9 cellular contexts compared by ENCODE assay signal in genomic region chr11:59822989-59823566, GRCh38. TPM values are rescaled to one million over a fixed set of nuclear protein-coding genes. Genes with fewer than 3 reads are reported as not detected.
DNase-seq lines count a peak whose midpoint lies in the region; ATAC-seq, FAIRE-seq and TF ChIP-seq lines count a peak whose summit lies in the region.
"Had no signal": no experiment of that assay in that cellular context is flagged by ENCODE, and none has a peak within 500 bp of the region (broad histone marks: within the 10 kb centered on the region; RNA-seq: fewer than 3 reads in every experiment).

No MANE protein-coding gene starts in this region.

- no peak overlapping the region for H3K27ac ChIP-seq in astrocyte (ENCODE audit: low read depth, low read length)

- no peaks in the 10 kb centered on the region for H3K36me3 Mint-ChIP-seq in astrocyte (ENCODE audit: low read depth, unreplicated experiment)

- no peaks in the 10 kb centered on the region for H3K27me3 ChIP-seq in astrocyte (ENCODE audit: insufficient read depth, low read length)

- H3K9ac ChIP-seq in astrocyte (ENCODE audit: low read length), result no peak overlapping the region

- TF ChIP-seq CTCF in astrocyte (IDR thresholded peaks at IDR 0.05; ENCODE audit: insufficient read depth, low read depth, low read length), result peak; percentile 62

- H3K4me1 ChIP-seq in astrocyte (ENCODE audit: insufficient read depth, low read length), result no peaks in the 10 kb centered on the region

- H3K36me3 ChIP-seq in astrocyte (ENCODE audit: insufficient read depth, low read length), result no peaks in the 10 kb centered on the region

- H3K9me3 ChIP-seq in astrocyte (ENCODE audit: insufficient read depth, low read depth, low read length), result no peaks in the 10 kb centered on the region

- H3K27ac Mint-ChIP-seq in astrocyte (ENCODE audit: unreplicated experiment), result no peak overlapping the region

- no peaks in the 10 kb centered on the region for H3K9me3 Mint-ChIP-seq in astrocyte (ENCODE audit: unreplicated experiment)

- FAIRE-seq in astrocyte (lab: Jason Lieb, UNC), result peak; percentile 29

- H2AFZ ChIP-seq in astrocyte (ENCODE audit: low read depth, low read length), result peak overlapping the region; percentile 55

- no peaks in the 10 kb centered on the region for H3K4me1 Mint-ChIP-seq in astrocyte (ENCODE audit: low read depth, unreplicated experiment)

- peak; percentile 10 for DNase-seq in NCI-H2227 (lab: John Stamatoyannopoulos, UW; ENCODE audit: unreplicated experiment)
- no peak for DNase-seq in NCI-H2227 treated with DMSO at 0.1 percent for 48 hours (lab: John Stamatoyannopoulos, UW)
- DNase-seq in NCI-H82 treated with DMSO at 0.1 percent for 48 hours (lab: John Stamatoyannopoulos, UW; ENCODE audit: unreplicated experiment), result peak; percentile 6
- peak; percentile 33 for DNase-seq in astrocyte (ENCODE audit: low read depth)
- DNase-seq in iPS-NIHi7 (ENCODE audit: extremely low spot score), result peak; percentile 22
- DNase-seq in stimulated activated naive CD8-positive, alpha-beta T cell treated with anti-CD3 and anti-CD28 coated beads, Interleukin-15, Interleukin-2, amounts not matched to agents 100 U/mL and 50 U/mL, for 24 hours, result peak; percentile 14

- H3K27me3 Mint-ChIP-seq in astrocyte (ENCODE audit: low read depth, unreplicated experiment), result no peaks in the 10 kb centered on the region

- H4K20me1 ChIP-seq in astrocyte (ENCODE audit: insufficient read depth, low read length), result no peaks in the 10 kb centered on the region

- ATAC-seq in GM19468 (IDR thresholded peaks at IDR 0.05; ENCODE audit: extremely low read depth, unreplicated experiment) (peak; percentile 85), HG03460 (IDR thresholded peaks at IDR 0.05; ENCODE audit: unreplicated experiment) (peak; percentile 80)
- ATAC-seq in stimulated activated naive CD8-positive, alpha-beta T cell treated with anti-CD3 and anti-CD28 coated beads, Interleukin-15, Interleukin-2, amounts not matched to agents 100 U/mL and 50 U/mL, for 24 hours, result peak; percentile 75

- H3K4me3 ChIP-seq in astrocyte (ENCODE audit: insufficient read depth, low read depth, low read length), result no peak overlapping the region

- no peak overlapping the region for H3K4me2 ChIP-seq in astrocyte (ENCODE audit: low read length)

- H3K79me2 ChIP-seq in astrocyte (ENCODE audit: insufficient read depth, low read length), result no peaks in the 10 kb centered on the region

- no peak overlapping the region for H3K4me3 Mint-ChIP-seq in astrocyte (ENCODE audit: unreplicated experiment)

RNA-seq across cellular contexts. Expression of gene MRPL16, which starts 12.5 kb away (rescaled TPM):
- 29.7 and 30.9 TPM in 2 replicates for total RNA-seq in astrocyte

RNA-seq across cellular contexts. Expression of gene CBLIF, which starts 22.2 kb away (rescaled TPM):
- total RNA-seq in astrocyte, result not detected in 2 replicates
- total RNA-seq: glomerular endothelial cell had no signal

RNA-seq across cellular contexts. Expression of gene TCN1, which starts 43.2 kb away (rescaled TPM):
- 0.45 TPM in 1 of 2 replicates, not detected in the other for total RNA-seq in astrocyte
- total RNA-seq: glomerular endothelial cell had no signal

RNA-seq across cellular contexts. Expression of gene OOSP3, which starts 55.5 kb away (rescaled TPM):
- total RNA-seq in astrocyte, result not detected in 2 replicates
- total RNA-seq: glomerular endothelial cell had no signal
